In the genomic region with DNA sequence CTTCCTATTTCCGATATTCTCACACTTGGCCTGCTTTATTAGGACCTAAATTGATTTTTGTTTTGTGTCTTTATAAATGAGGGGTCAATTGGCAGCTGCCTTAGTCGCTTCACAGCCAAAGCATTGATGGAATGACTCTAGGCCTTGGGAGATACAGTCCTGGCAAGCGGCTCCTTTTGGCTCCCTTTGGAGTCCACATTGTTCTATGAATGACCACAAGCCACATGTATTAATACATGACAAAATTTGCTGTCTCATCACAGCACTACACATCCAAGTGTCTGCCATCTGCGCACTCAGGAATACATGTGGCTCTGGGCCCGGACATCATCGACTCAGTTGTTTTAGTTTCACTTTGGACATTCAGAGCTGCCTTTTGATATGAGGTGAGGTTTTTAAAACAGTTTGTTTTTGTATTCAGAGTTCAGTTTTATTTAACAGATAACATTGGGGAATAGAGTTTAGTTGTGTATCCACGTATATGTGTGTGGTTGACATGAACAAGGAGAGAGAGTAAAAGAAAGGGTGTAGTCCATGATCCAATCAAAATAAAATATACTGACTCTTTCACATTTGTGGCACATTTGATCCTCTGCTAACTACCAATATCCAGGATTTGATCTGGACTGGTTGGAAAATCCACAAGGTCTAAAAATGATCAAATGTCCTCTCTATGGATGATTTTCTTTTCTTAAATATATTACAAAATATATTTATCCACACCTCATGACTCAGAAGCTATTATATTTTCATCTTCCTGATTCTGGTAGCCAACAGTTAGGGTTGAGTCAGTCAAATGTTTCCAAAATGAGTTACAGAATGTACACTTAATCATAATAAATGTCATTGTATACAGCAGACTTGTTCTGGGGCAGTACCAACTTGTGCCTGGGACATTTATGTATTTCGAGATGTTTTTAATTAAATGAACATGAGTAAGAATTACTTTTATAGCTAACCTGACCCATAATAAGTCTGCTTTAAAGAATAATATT, we compare ENCODE assay signal across 9 cellular contexts.
A peak's percentile ranks its signal among the peaks of the same experiment; 100 is the strongest.
DNase-seq lines count a peak whose midpoint lies in the region; ATAC-seq and TF ChIP-seq lines count a peak whose summit lies in the region.
"Had no signal": no experiment of that assay in that cellular context is flagged by ENCODE, and none has a peak within 500 bp of the region (broad histone marks: within the 10 kb centered on the region; RNA-seq: fewer than 3 reads in every experiment).

No MANE protein-coding gene starts in this region.

- in situ Hi-C loops in GM23248 (cut with MboI) (no loop called here), gastrocnemius medialis (cut with MboI; ENCODE audit: low sequenced_read_pairs in 4 of 4) (no loop called here)

- DNase-seq in GM23248 (peak; percentile 93), PC-9 (peak in 1 of 2 experiments; percentile 73), gastrocnemius medialis (peak in 1 of 2 donors; percentile 36), activated gamma-delta T cell treated with Interleukin-2 at 50 U/mL for 16 hours (no peak), spleen (no peak)
- DNase-seq: NCI-H510A treated with DMSO at 0.1 percent for 48 hours, testis had no signal

- H4K20me1 ChIP-seq in GM23248 (ENCODE audit: insufficient read depth) (no peaks in the 10 kb centered on the region), PC-9 (ENCODE audit: insufficient read depth) (no peaks in the 10 kb centered on the region)

- H3K4me2 ChIP-seq in GM23248 (ENCODE audit: unreplicated experiment): peak overlapping the region; percentile 84
- H3K4me2 ChIP-seq in PC-9: peak overlapping the region; percentile 42; the same call in 1 of the 2 replicates

- H3K4me3 ChIP-seq in GM23248 (peak overlapping the region; percentile 67), PC-9 (no peak overlapping the region), esophagus (ENCODE audit: low read depth in 1 of 2, low read length in 2 of 2) (peak overlapping the region in 1 of 2 donors; percentile 15), gastrocnemius medialis (peak overlapping the region in 1 of 4 donors; percentile 22), spleen (no peak overlapping the region)
- H3K4me3 ChIP-seq: testis had no signal

- no peaks in the 10 kb centered on the region for H3K27me3 ChIP-seq in GM23248 (replicated peaks; ENCODE audit: insufficient read depth)
- H3K27me3 ChIP-seq in PC-9 (ENCODE audit: insufficient read depth, low read depth): no peaks in the 10 kb centered on the region
- no peaks in the 10 kb centered on the region for H3K27me3 ChIP-seq in esophagus (ENCODE audit: control insufficient read depth in 1 of 2, insufficient read depth in 2 of 2, low read length in 2 of 2)
- H3K27me3 ChIP-seq in gastrocnemius medialis: no peaks in the 10 kb centered on the region
- peaks cover 0 to 5% (median 0%) of the 10 kb centered on the region in 7 donors for H3K27me3 ChIP-seq in spleen (replicated peaks in 1 of 7)
- H3K27me3 ChIP-seq: testis had no signal

- H3K9me2 ChIP-seq in GM23248 (ENCODE audit: insufficient read depth) (no peaks in the 10 kb centered on the region), PC-9 (ENCODE audit: insufficient read depth) (no peaks in the 10 kb centered on the region)

- peaks cover 77% of the 10 kb centered on the region for H3K4me1 ChIP-seq in GM23248 (ENCODE audit: insufficient read depth)
- H3K4me1 ChIP-seq in PC-9 (replicated peaks; ENCODE audit: insufficient read depth): peaks cover 61% of the 10 kb centered on the region
- H3K4me1 ChIP-seq in esophagus (ENCODE audit: control insufficient read depth in 2 of 2, insufficient read depth in 2 of 2, low read length in 1 of 2): no peaks in the 10 kb centered on the region
- no peaks in the 10 kb centered on the region for H3K4me1 ChIP-seq in gastrocnemius medialis
- no peaks in the 10 kb centered on the region for H3K4me1 ChIP-seq in spleen
- H3K4me1 ChIP-seq: testis had no signal

- ATAC-seq in gastrocnemius medialis (peak; percentile 54 to 84), HG03039 (IDR thresholded peaks at IDR 0.05; ENCODE audit: unreplicated experiment) (no peak)

- TSS peak; percentile 9 for BruUV-seq in PC-9 (replicated peaks; lab: Mats Ljungman, UMichigan)

- POLR2A ChIA-PET in PC-9 (lab: Charles Lee; ENCODE audit: unreplicated experiment): interaction anchor here (0.6 to 0.7 kb wide), 5 partner anchors 16 to 457 kb away, joined by 3 to 6 read pairs (median 5); no protein-coding TSS in a partner anchor

- CTCF ChIA-PET in PC-9 (lab: Charles Lee): interaction anchor here (0.6 kb wide), 1 partner anchor 254 kb away, joined by 3 read pairs; no protein-coding TSS in a partner anchor

- whole genome bisulfite sequencing in GM23248 (ENCODE audit: low coverage in 1 of 2, low lambda C conversion rate in 2 of 2, missing lambda C conversion rate in 2 of 2), 2 experiments: 27 to 31% methylated on average over 8 of the region's 8 CpGs
- 44 to 56% methylated on average over 8 of the region's 8 CpGs for WGBS in esophagus, 2 donors
- 78 to 90% (median 83%) methylated on average over 8 of the region's 8 CpGs for WGBS in spleen, 5 donors

- H3K79me2 ChIP-seq in GM23248 (ENCODE audit: insufficient read depth) (no peaks in the 10 kb centered on the region), PC-9 (ENCODE audit: low read depth) (no peaks in the 10 kb centered on the region)

- peak overlapping the region; percentile 89 for H3K27ac ChIP-seq in GM23248
- H3K27ac ChIP-seq in PC-9: peak overlapping the region; percentile 63
- H3K27ac ChIP-seq in esophagus (ENCODE audit: low read depth in 2 of 2, low read length in 1 of 2): peak overlapping the region; percentile 6 to 47
- peak overlapping the region in 3 of 4 donors; percentile 2 to 28 (median 10) for H3K27ac ChIP-seq in gastrocnemius medialis
- no peak overlapping the region for H3K27ac ChIP-seq in spleen
- H3K27ac ChIP-seq: testis had no signal

- H2AFZ ChIP-seq in GM23248 (peak overlapping the region; percentile 12), PC-9 (no peak overlapping the region)

- TF ChIP-seq POLR2A in gastrocnemius medialis (IDR thresholded peaks at IDR 0.05): no peak
- TF ChIP-seq POLR2A in spleen (IDR thresholded peaks at IDR 0.05): no peak

- no peaks in the 10 kb centered on the region for H3K9me3 ChIP-seq in GM23248 (ENCODE audit: low read depth)
- H3K9me3 ChIP-seq in PC-9 (ENCODE audit: insufficient read depth, low read depth): no peaks in the 10 kb centered on the region
- no peaks in the 10 kb centered on the region for H3K9me3 ChIP-seq in esophagus (ENCODE audit: control insufficient read depth in 2 of 2, insufficient read depth in 1 of 2, low read depth in 1 of 2, low read length in 1 of 2)
- H3K9me3 ChIP-seq in gastrocnemius medialis: no peaks in the 10 kb centered on the region
- no peaks in the 10 kb centered on the region for H3K9me3 ChIP-seq in spleen
- H3K9me3 ChIP-seq: testis had no signal

- H3K9ac ChIP-seq in GM23248: peak overlapping the region; percentile 77

- TF ChIP-seq CTCF in PC-9 (conservative IDR thresholded peaks at IDR 0.05) (no peak), gastrocnemius medialis (IDR thresholded peaks at IDR 0.05 in 4 of 5, conservative IDR thresholded peaks at IDR 0.05 in 1 of 5) (no peak), spleen (IDR thresholded peaks at IDR 0.05 in 8 of 11, conservative IDR thresholded peaks at IDR 0.05 in 3 of 11) (no peak)

- intact Hi-C loops in PC-9 (cut with micrococcal nuclease; ENCODE audit: unreplicated experiment) (loop anchor here (5.0 kb wide), 1 partner anchor 131 kb away; no protein-coding TSS in a partner anchor), gastrocnemius medialis (cut with DNase I; ENCODE audit: low total_unique reads) (no loop called here), spleen (cut with DNase I; ENCODE audit: low total_unique reads) (no loop called here)

- peaks cover 65% of the 10 kb centered on the region for H3F3A ChIP-seq in GM23248 (ENCODE audit: insufficient read depth)
- H3F3A ChIP-seq in PC-9 (ENCODE audit: insufficient read depth, low read depth): peaks cover 26% of the 10 kb centered on the region; the same call in 1 of the 2 replicates

- H3K36me3 ChIP-seq in GM23248 (ENCODE audit: low read depth): no peaks in the 10 kb centered on the region
- H3K36me3 ChIP-seq in PC-9 (ENCODE audit: low read depth): no peaks in the 10 kb centered on the region
- H3K36me3 ChIP-seq in esophagus (ENCODE audit: control insufficient read depth in 2 of 2, insufficient read depth in 2 of 2, low read length in 1 of 2): no peaks in the 10 kb centered on the region
- no peaks in the 10 kb centered on the region for H3K36me3 ChIP-seq in gastrocnemius medialis
- H3K36me3 ChIP-seq in spleen: no peaks in the 10 kb centered on the region

Comparison
In these comparisons a context has a peak if more than half of its experiments do, and no peak if none do; other contexts are left out.
1. H3K27ac ChIP-seq: peak in GM23248 (single experiment), PC-9 (single experiment), esophagus (2 of 2) and gastrocnemius medialis (3 of 4); none in spleen (0 of 8).